ENCODE assay signal across 7 cellular contexts in the genomic region with DNA sequence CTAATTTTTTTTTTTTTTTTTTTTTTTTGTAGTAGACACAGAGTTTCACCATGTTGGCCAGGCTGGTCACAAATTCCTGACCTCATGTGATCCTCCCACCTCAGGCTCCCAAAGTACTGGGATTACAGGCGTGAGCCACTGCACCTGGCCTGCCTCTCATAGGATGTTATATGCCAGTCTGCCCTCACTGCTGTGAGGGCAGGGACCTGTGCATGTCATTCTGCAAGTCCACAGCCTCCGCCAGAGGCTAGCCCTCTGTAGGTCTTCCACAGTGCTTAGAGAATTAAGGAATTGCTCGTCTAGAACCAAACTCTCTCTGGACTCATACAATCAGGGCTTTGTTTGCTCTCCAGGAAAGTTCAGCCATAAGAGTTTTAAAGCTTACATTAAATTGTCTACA.
"Had no signal": no experiment of that assay in that cellular context is flagged by ENCODE, and none has a peak within 500 bp of the region (broad histone marks: within the 10 kb centered on the region; RNA-seq: fewer than 3 reads in every experiment).

No MANE protein-coding gene starts in this region.

- H3K4me3 ChIP-seq: GM23248 had no signal

- H3K27ac Mint-ChIP-seq: H9, IgD-negative memory B cell had no signal

- H3K9me3 Mint-ChIP-seq: H9 had no signal

- H3K4me3 Mint-ChIP-seq: H9, IgD-negative memory B cell had no signal

- H3K9ac ChIP-seq: GM23248 had no signal

- H3K27ac ChIP-seq: GM23248, HL-60 had no signal

- DNase-seq: GM23248, GOT3, H9, HCEC 1CT had no signal

- H3K27me3 Mint-ChIP-seq: IgD-negative memory B cell had no signal

- H2AFZ ChIP-seq: GM23248 had no signal

- ATAC-seq: HepG2 had no signal
